Comparison of ENCODE assay signal across 1 cellular context in the genomic region with DNA sequence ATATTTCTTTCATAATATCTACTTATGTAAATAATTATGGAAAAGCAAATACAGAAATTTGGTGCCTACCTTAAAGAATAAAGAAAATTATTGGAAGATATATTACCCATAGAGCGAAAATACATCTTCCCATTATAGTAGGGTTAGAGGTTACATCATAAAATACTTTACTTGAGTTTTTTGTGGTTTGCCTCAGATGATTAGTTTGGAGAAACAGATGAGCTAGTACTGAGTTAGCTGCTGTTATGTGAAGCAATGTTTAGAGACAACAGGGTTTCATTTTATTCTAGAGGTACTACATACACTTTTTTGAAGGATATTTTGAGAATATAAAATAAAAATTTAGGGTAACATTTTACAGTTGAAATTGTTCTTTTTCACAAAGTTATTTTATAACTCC.
TF ChIP-seq lines count a peak whose summit lies in the region.

No MANE protein-coding gene starts in this region.

TF ChIP-seq in H1, 55 proteins besides CTCF, POLR2A, EP300 and RAD21:
- TF ChIP-seq SAP30 (IDR thresholded peaks at IDR 0.05; ENCODE audit: insufficient read depth, insufficient replicate concordance, low read length) (no peak), KDM4A (IDR thresholded peaks at IDR 0.05; ENCODE audit: low read depth, low read length, severe bottlenecking) (no peak), BCL11A (IDR thresholded peaks at IDR 0.05; ENCODE audit: low read depth in 2 of 2, low read length in 2 of 2) (no peak), CHD1 (IDR thresholded peaks at IDR 0.05; ENCODE audit: low read depth, low read length) (no peak), JUN (IDR thresholded peaks at IDR 0.05; ENCODE audit: low read depth, low read length) (no peak), SIX5 (IDR thresholded peaks at IDR 0.05; ENCODE audit: low read depth, low read length) (no peak), NANOG (IDR thresholded peaks at IDR 0.05; ENCODE audit: insufficient read depth, low read depth, low read length, poor library complexity, severe bottlenecking) (no peak), RBBP5 (IDR thresholded peaks at IDR 0.05; ENCODE audit: borderline replicate concordance, low read depth, low read length) (no peak), SP1 (IDR thresholded peaks at IDR 0.05; ENCODE audit: low read depth, low read length) (no peak), HDAC2 (IDR thresholded peaks at IDR 0.05; ENCODE audit: borderline replicate concordance in 1 of 2, low read depth in 2 of 2, low read length in 2 of 2) (no peak), PHF8 (conservative IDR thresholded peaks at IDR 0.05; ENCODE audit: low read depth, low read length) (no peak), YY1 (IDR thresholded peaks at IDR 0.05; ENCODE audit: low read depth, low read length) (no peak), CBX5 (IDR thresholded peaks at IDR 0.05; ENCODE audit: low read depth, low read length) (no peak), RXRA (IDR thresholded peaks at IDR 0.05; ENCODE audit: insufficient read depth, low read depth, low read length) (no peak)
- TF ChIP-seq, protein P1, sequence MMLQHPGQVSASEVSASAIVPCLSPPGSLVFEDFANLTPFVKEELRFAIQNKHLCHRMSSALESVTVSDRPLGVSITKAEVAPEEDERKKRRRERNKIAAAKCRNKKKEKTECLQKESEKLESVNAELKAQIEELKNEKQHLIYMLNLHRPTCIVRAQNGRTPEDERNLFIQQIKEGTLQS (IDR thresholded peaks at IDR 0.05; ENCODE audit: insufficient read depth, low read depth, low read length): no peak
- TF ChIP-seq, protein P2, sequence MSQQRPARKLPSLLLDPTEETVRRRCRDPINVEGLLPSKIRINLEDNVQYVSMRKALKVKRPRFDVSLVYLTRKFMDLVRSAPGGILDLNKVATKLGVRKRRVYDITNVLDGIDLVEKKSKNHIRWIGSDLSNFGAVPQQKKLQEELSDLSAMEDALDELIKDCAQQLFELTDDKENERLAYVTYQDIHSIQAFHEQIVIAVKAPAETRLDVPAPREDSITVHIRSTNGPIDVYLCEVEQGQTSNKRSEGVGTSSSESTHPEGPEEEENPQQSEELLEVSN (IDR thresholded peaks at IDR 0.05): no peak
TF ChIP-seq in H1: peak in this region for 0.
